8 cellular contexts compared by ENCODE assay signal in genomic region chr10:63268139-63268797, GRCh38.
DNase-seq lines count a peak whose midpoint lies in the region; ATAC-seq lines count a peak whose summit lies in the region.

No MANE protein-coding gene starts in this region.

- H3K27ac ChIP-seq in cingulate gyrus (ENCODE audit: low read depth, low read length): peak overlapping the region; percentile 96
- peak overlapping the region; percentile 100 for H3K27ac ChIP-seq in mesodermal cell (ENCODE audit: low read depth, low read length, severe bottlenecking)

- H3K36me3 ChIP-seq in mesodermal cell (ENCODE audit: control insufficient read depth, insufficient read depth, low read length): peaks cover 6% of the 10 kb centered on the region

- peak; percentile 42 for DNase-seq in DMS 273 (lab: John Stamatoyannopoulos, UW; ENCODE audit: unreplicated experiment)
- no peak for DNase-seq in DMS 273 treated with DMSO at 0.1 percent for 48 hours (lab: John Stamatoyannopoulos, UW)
- peak; percentile 4 for DNase-seq in NCI-H82 treated with DMSO at 0.1 percent for 48 hours (lab: John Stamatoyannopoulos, UW; ENCODE audit: unreplicated experiment)

- ATAC-seq in HG02798 (IDR thresholded peaks at IDR 0.05; ENCODE audit: poor library complexity, unreplicated experiment) (no peak), HG03457 (IDR thresholded peaks at IDR 0.05; ENCODE audit: unreplicated experiment) (no peak), GM18858 (IDR thresholded peaks at IDR 0.05; ENCODE audit: unreplicated experiment) (no peak)

- no CpG with 5 or more reads among the region's 3 CpGs for WGBS in mesodermal cell (ENCODE audit: insufficient coverage in 2 of 2), 2 experiments

- H3K9me3 ChIP-seq in mesodermal cell (ENCODE audit: control insufficient read depth, low read length): no peaks in the 10 kb centered on the region

- H3K4me3 ChIP-seq in mesodermal cell (ENCODE audit: extremely low read depth, insufficient read depth, low read length, poor library complexity, severe bottlenecking): peak overlapping the region; percentile 62

- peaks cover 7% of the 10 kb centered on the region for H3K4me1 ChIP-seq in mesodermal cell (ENCODE audit: control insufficient read depth, insufficient read depth, low read length, poor library complexity, severe bottlenecking)
